In the genomic region with DNA sequence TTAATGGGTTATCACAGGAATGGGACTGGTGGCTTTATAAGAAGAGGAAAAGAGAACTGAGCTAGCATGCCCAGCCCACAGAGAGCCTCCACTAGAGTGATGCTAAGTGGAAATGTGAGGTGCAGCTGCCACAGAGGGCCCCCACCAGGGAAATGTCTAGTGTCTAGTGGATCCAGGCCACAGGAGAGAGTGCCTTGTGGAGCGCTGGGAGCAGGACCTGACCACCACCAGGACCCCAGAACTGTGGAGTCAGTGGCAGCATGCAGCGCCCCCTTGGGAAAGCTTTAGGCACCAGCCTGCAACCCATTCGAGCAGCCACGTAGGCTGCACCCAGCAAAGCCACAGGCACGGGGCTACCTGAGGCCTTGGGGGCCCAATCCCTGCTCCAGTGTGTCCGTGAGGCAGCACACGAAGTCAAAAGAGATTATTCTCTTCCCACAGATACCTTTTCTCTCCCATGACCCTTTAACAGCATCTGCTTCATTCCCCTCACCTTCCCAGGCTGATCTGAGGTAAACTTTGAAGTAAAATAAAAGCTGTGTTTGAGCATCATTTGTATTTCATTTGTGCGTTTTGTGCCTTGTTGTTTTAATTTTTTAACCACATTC, we compare ENCODE assay signal across 8 cellular contexts. TPM values are rescaled to one million over a fixed set of nuclear protein-coding genes. Genes with fewer than 3 reads are reported as not detected.
DNase-seq lines count a peak whose midpoint lies in the region; ATAC-seq and TF ChIP-seq lines count a peak whose summit lies in the region.

No MANE protein-coding gene starts in this region.

- H3K9me3 ChIP-seq in left ventricle myocardium inferior (replicated peaks) (no peaks in the 10 kb centered on the region), upper lobe of right lung (no peaks in the 10 kb centered on the region)

- H3K4me3 ChIP-seq in left ventricle myocardium inferior (peak overlapping the region; percentile 99), upper lobe of right lung (peak overlapping the region; percentile 93)

- H3K36me3 ChIP-seq in left ventricle myocardium inferior (peaks cover 40% of the 10 kb centered on the region), upper lobe of right lung (peaks cover 45% of the 10 kb centered on the region)

- intact Hi-C loops in left ventricle myocardium inferior (cut with micrococcal nuclease) (no loop called here), left ventricle myocardium superior (cut with micrococcal nuclease) (no loop called here), upper lobe of right lung (cut with DNase I) (loop anchor here (5.0 kb wide), 1 partner anchor 39 kb away; no protein-coding TSS in a partner anchor)

- H3K27ac ChIP-seq in left ventricle myocardium inferior (replicated peaks) (no peak overlapping the region), foreskin keratinocyte (no peak overlapping the region), upper lobe of right lung (peak overlapping the region; percentile 47)

- no peak for TF ChIP-seq CTCF in left ventricle myocardium inferior (IDR thresholded peaks at IDR 0.05; ENCODE audit: borderline replicate concordance)
- peak; percentile 45 for TF ChIP-seq CTCF in foreskin keratinocyte (conservative IDR thresholded peaks at IDR 0.05)
- TF ChIP-seq CTCF in upper lobe of right lung (IDR thresholded peaks at IDR 0.05): peak; percentile 10

- ATAC-seq in left ventricle myocardium superior (no peak), foreskin keratinocyte (no peak), upper lobe of right lung (no peak)

- H3K27me3 ChIP-seq in left ventricle myocardium inferior (ENCODE audit: low read depth) (no peaks in the 10 kb centered on the region), foreskin keratinocyte (no peaks in the 10 kb centered on the region), upper lobe of right lung (no peaks in the 10 kb centered on the region)

- DNase-seq in left ventricle myocardium inferior (no peak), left ventricle myocardium superior (no peak), foreskin keratinocyte (no peak), upper lobe of right lung (no peak), NCI-H524 treated with DMSO at 0.1 percent for 48 hours (lab: John Stamatoyannopoulos, UW) (no peak), NCI-H345 treated with DMSO at 0.1 percent for 48 hours (lab: John Stamatoyannopoulos, UW; ENCODE audit: unreplicated experiment) (no peak), globus pallidus (ENCODE audit: low spot score) (no peak)
- DNase-seq in activated CD8-positive, alpha-beta memory T cell treated with anti-CD3 and anti-CD28 coated beads, Interleukin-2, amount 50 U/mL, for 4 hours: peak; percentile 55

- H3K4me1 ChIP-seq in left ventricle myocardium inferior (peaks cover 73% of the 10 kb centered on the region), foreskin keratinocyte (peaks cover 17% of the 10 kb centered on the region), upper lobe of right lung (peaks cover 45% of the 10 kb centered on the region)

RNA-seq across cellular contexts. Expression of gene HLA-E, which starts 4.4 kb away (rescaled TPM):
- total RNA-seq in left ventricle myocardium inferior (142 TPM), left ventricle myocardium superior (155 TPM), foreskin keratinocyte (123 and 142 TPM in 2 replicates), upper lobe of right lung (1,028 TPM)
- 131 and 143 TPM in 2 replicates for polyA plus RNA-seq in foreskin keratinocyte
